In genomic region chr18:21672868-21673267, GRCh38 we compare ENCODE assay signal across 10 cellular contexts. TPM values are rescaled to one million over a fixed set of nuclear protein-coding genes. Genes with fewer than 3 reads are reported as not detected.
A peak's percentile ranks its signal among the peaks of the same experiment; 100 is the strongest.
DNase-seq lines count a peak whose midpoint lies in the region; ATAC-seq and TF ChIP-seq lines count a peak whose summit lies in the region.
"Had no signal": no experiment of that assay in that cellular context is flagged by ENCODE, and none has a peak within 500 bp of the region (broad histone marks: within the 10 kb centered on the region; RNA-seq: fewer than 3 reads in every experiment).

No MANE protein-coding gene starts in this region.

- H4K12ac ChIP-seq in trophoblast cell (ENCODE audit: low read depth, low read length) = no peak overlapping the region

- no peak overlapping the region for H2BK5ac ChIP-seq in trophoblast cell (ENCODE audit: low read depth, low read length, poor library complexity)

- no peak overlapping the region for H3K4me2 ChIP-seq in trophoblast cell (ENCODE audit: low read length)

- TF ChIP-seq CTCF in Panc1 (IDR thresholded peaks at IDR 0.05) (no peak), esophagus squamous epithelium (IDR thresholded peaks at IDR 0.05) (no peak)

- intact Hi-C loops in Panc1 (cut with micrococcal nuclease; ENCODE audit: unreplicated experiment) = no loop called here
- intact Hi-C loops in esophagus squamous epithelium (cut with DNase I) = no loop called here

- no peak overlapping the region for H3K14ac ChIP-seq in trophoblast cell (ENCODE audit: low read length)

- H3K36me3 ChIP-seq in Panc1 (ENCODE audit: control insufficient read depth, insufficient read depth, low read length) = no peaks in the 10 kb centered on the region
- H3K36me3 ChIP-seq in esophagus squamous epithelium = no peaks in the 10 kb centered on the region
- peaks cover 0 to 3% of the 10 kb centered on the region in 2 experiments for H3K36me3 ChIP-seq in trophoblast cell (ENCODE audit: control insufficient read depth in 1 of 2, insufficient read depth in 2 of 2, low read length in 2 of 2)

- no peaks in the 10 kb centered on the region for H3K79me2 ChIP-seq in trophoblast cell (ENCODE audit: control insufficient read depth, insufficient read depth, low read length, poor library complexity)

- no peak overlapping the region for H3K18ac ChIP-seq in trophoblast cell (ENCODE audit: low read length)

- H3K9me3 ChIP-seq in Panc1 (ENCODE audit: control insufficient read depth, insufficient read depth, low read depth, low read length) (no peaks in the 10 kb centered on the region), esophagus squamous epithelium (no peaks in the 10 kb centered on the region), trophoblast cell (ENCODE audit: insufficient read depth, low read depth, low read length) (no peaks in the 10 kb centered on the region)

- no peak overlapping the region for H3K27ac ChIP-seq in Panc1 (ENCODE audit: low read length)
- peak overlapping the region in 3 of 4 donors; percentile 16 to 65 (median 58) for H3K27ac ChIP-seq in esophagus squamous epithelium
- no peak overlapping the region for H3K27ac ChIP-seq in trophoblast cell (ENCODE audit: low read depth, low read length)
- H3K27ac ChIP-seq: VCaP had no signal

- H3K79me1 ChIP-seq in trophoblast cell (ENCODE audit: low read length) = no peaks in the 10 kb centered on the region

- WGBS in esophagus squamous epithelium, 2 donors = 40 to 61% methylated on average over 3 of the region's 3 CpGs
- no CpG with 5 or more reads among the region's 3 CpGs for WGBS in trophoblast cell (ENCODE audit: extremely low coverage, insufficient coverage, insufficient read length)

- no peak overlapping the region for H2BK120ac ChIP-seq in trophoblast cell (ENCODE audit: insufficient read depth, low read length, poor library complexity)

- no peak overlapping the region for H4K91ac ChIP-seq in trophoblast cell (ENCODE audit: low read depth, low read length)

- H3K4me1 ChIP-seq in Panc1 (ENCODE audit: control insufficient read depth, insufficient read depth, low read length) (peaks cover 3% of the 10 kb centered on the region; the same call in 1 of the 2 replicates), esophagus squamous epithelium (peaks cover 0 to 49% (median 3%) of the 10 kb centered on the region in 3 donors), trophoblast cell (ENCODE audit: control insufficient read depth in 1 of 2, insufficient read depth in 2 of 2, low read length in 2 of 2) (peaks cover 0 to 2% of the 10 kb centered on the region in 2 experiments)

- H3K27me3 ChIP-seq in Panc1 (ENCODE audit: control insufficient read depth, insufficient read depth, low read length) = no peaks in the 10 kb centered on the region
- H3K27me3 ChIP-seq in esophagus squamous epithelium = no peaks in the 10 kb centered on the region
- no peaks in the 10 kb centered on the region for H3K27me3 ChIP-seq in trophoblast cell (ENCODE audit: insufficient read depth, low read length)

- no peak overlapping the region for H4K8ac ChIP-seq in trophoblast cell (ENCODE audit: low read depth, low read length)

- H2AK5ac ChIP-seq in trophoblast cell (ENCODE audit: low read length) = no peak overlapping the region

- POLR2A ChIA-PET in Panc1 (lab: Charles Lee) = no interaction called here

- no TSS peak for BruUV-seq in Panc1 (replicated peaks; lab: Mats Ljungman, UMichigan)

- in situ Hi-C loops in Panc1 (cut with HindIII; ENCODE audit: low pct_unique_long_range_greater_than_20kb, low sequenced_read_pairs) = no loop called here

- H3K4me3 ChIP-seq in Panc1 (ENCODE audit: low read depth in 2 of 2, low read length in 2 of 2) (no peak overlapping the region), esophagus squamous epithelium (no peak overlapping the region), trophoblast cell (ENCODE audit: low read depth, low read length) (no peak overlapping the region)

- ATAC-seq in Panc1 (peak; percentile 75), HG02981 (IDR thresholded peaks at IDR 0.05; ENCODE audit: unreplicated experiment) (no peak)

- TF ChIP-seq POLR2A in esophagus squamous epithelium (IDR thresholded peaks at IDR 0.05) = no peak

- no peak overlapping the region for H3K23ac ChIP-seq in trophoblast cell (ENCODE audit: low read length)

- H3K4ac ChIP-seq in trophoblast cell (ENCODE audit: low read depth, low read length) = no peak overlapping the region

- H3K9ac ChIP-seq in trophoblast cell (ENCODE audit: low read length) = no peak overlapping the region

- CTCF ChIA-PET in Panc1 (lab: Charles Lee) = interaction anchor here (0.6 kb wide), 1 partner anchor 58 kb away, joined by 7 read pairs; no protein-coding TSS in a partner anchor

- peak; percentile 11 for DNase-seq in GM03348 (ENCODE audit: low spot score)
- DNase-seq in Panc1 (ENCODE audit: low read depth, low spot score) = peak; percentile 65
- no peak for DNase-seq in esophagus squamous epithelium (lab: John Stamatoyannopoulos, UW)
- peak; percentile 36 to 44 for DNase-seq in trophoblast cell
- no peak for DNase-seq in NCI-H2171 treated with DMSO at 0.1 percent for 48 hours (lab: John Stamatoyannopoulos, UW)
- no peak for DNase-seq in epidermal melanocyte (ENCODE audit: insufficient read length, low spot score)
- DNase-seq in SW 1271 (lab: John Stamatoyannopoulos, UW) = no peak
- DNase-seq: activated effector memory CD4-positive, alpha-beta T cell treated with anti-CD3 and anti-CD28 coated beads, Interleukin-2, amount 50 U/mL, for 16 hours had no signal

- H2AFZ ChIP-seq in trophoblast cell (ENCODE audit: insufficient read depth, low read length, poor library complexity) = no peak overlapping the region

- no peak overlapping the region for H2BK12ac ChIP-seq in trophoblast cell (ENCODE audit: low read length)

RNA-seq across cellular contexts. Expression of gene ABHD3, which starts 31.7 kb away (rescaled TPM):
- 23.3 TPM for total RNA-seq in Panc1 (2021; ENCODE audit: unreplicated experiment)
- 16.7 TPM for polyA plus RNA-seq in Panc1 (2012; ENCODE audit: insufficient read length)
- 10 to 100 TPM; 11.8 to 21.1 (median 14.0) TPM for total RNA-seq in esophagus squamous epithelium
- polyA plus RNA-seq in trophoblast cell (2013) = 11.7 and 12.6 TPM in 2 replicates

Comparison
In these comparisons a context has a peak if more than half of its experiments do, and no peak if none do; other contexts are left out.
1. DNase-seq: peak in GM03348 (single experiment), Panc1 (single experiment) and trophoblast cell (2 of 2); none in esophagus squamous epithelium (single experiment), NCI-H2171 treated with DMSO at 0.1 percent for 48 hours (single experiment), epidermal melanocyte (single experiment) and SW 1271 (0 of 2).
2. H3K27ac ChIP-seq: peak in esophagus squamous epithelium (3 of 4); none in Panc1 (single experiment) and trophoblast cell (single experiment).